ENCODE assay signal across 26 cellular contexts in the genomic region with DNA sequence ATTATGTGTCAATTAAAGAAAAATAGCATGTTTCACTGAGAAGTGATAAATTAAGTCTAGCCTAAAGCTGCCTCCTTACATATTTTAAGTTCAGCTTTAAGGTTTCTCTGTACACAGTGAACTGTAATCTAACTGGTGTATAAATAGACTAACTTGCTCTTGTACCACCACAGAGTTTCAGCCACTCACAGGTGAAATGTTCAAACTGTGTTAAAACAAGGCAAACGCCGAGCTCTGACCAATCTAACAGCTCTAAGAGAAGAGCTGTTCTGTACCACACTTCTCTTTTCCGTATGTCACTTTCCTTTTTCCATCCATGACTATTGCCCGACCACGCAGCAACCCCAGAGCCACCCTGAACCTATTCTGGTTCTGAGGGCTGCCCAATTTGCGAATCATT.
"Had no signal": no experiment of that assay in that cellular context is flagged by ENCODE, and none has a peak within 500 bp of the region (broad histone marks: within the 10 kb centered on the region; RNA-seq: fewer than 3 reads in every experiment).

No MANE protein-coding gene starts in this region.

- H3K9me3 ChIP-seq: breast epithelium, MG63 had no signal

- H3K4me1 ChIP-seq: breast epithelium had no signal

- DNase-seq: activated CD4-positive, alpha-beta T cell treated with anti-CD3 and anti-CD28 coated beads, Interleukin-2, amount 10 ng/mL, durations not matched to agents 24 days and 14 days; activated CD4-positive, alpha-beta T cell treated with anti-CD3 and anti-CD28 coated beads, Interleukin-2, amount 50 U/mL, for 48 hours; activated CD4-positive, CD25-positive, alpha-beta regulatory T cell treated with anti-CD3 and anti-CD28 coated beads, Interleukin-2, amount 50 U/mL, for 72 hours; activated CD8-positive, alpha-beta memory T cell treated with anti-CD3 and anti-CD28 coated beads, Interleukin-2, amount 10 ng/mL, durations not matched to agents 7 days and 5 days; activated effector memory CD4-positive, alpha-beta T cell treated with Interleukin-2 at 50 U/mL for 16 hours; activated naive CD4-positive, alpha-beta T cell; activated T-cell treated with anti-CD3 and anti-CD28 coated beads, Interleukin-2, amount 50 U/mL, for 24 hours; aorta; central memory CD4-positive, alpha-beta T cell; MG63; MV-4-11; NCI-H1092 treated with DMSO at 0.1 percent for 48 hours; NCI-H1417 treated with DMSO at 0.1 percent for 48 hours; NCI-H1694; NCI-H2029; NCI-H2107; NCI-H2171 treated with DMSO at 0.1 percent for 48 hours; NCI-H524; SIG-M5; T-helper 17 cell; T-helper 9 cell had no signal

- H3K36me3 Mint-ChIP-seq: activated CD8-positive, alpha-beta memory T cell treated with anti-CD3 and anti-CD28 coated beads, Interleukin-2, amount 10 ng/mL, durations not matched to agents 7 days and 5 days; activated naive CD4-positive, alpha-beta T cell treated with anti-CD3 and anti-CD28 coated beads, Interleukin-2, amount 50 U/mL, for 24 hours; WTC11 had no signal

- H3K27me3 ChIP-seq: breast epithelium, MG63 had no signal

- H3K27ac Mint-ChIP-seq: activated CD4-positive, alpha-beta T cell treated with anti-CD3 and anti-CD28 coated beads, Interleukin-2, amount 10 ng/mL, durations not matched to agents 24 days and 14 days; activated CD8-positive, alpha-beta memory T cell treated with anti-CD3 and anti-CD28 coated beads, Interleukin-2, amount 10 ng/mL, durations not matched to agents 7 days and 5 days; activated naive CD4-positive, alpha-beta T cell treated with anti-CD3 and anti-CD28 coated beads, Interleukin-2, amount 50 U/mL, for 24 hours; activated T-cell treated with anti-CD3 and anti-CD28 coated beads, Interleukin-2, amount 50 U/mL, for 24 hours; activated T-helper 1 cell treated with anti-CD3 and anti-CD28 coated beads, Interleukin-12 subunit alpha, Interleukin-12 subunit beta, Interleukin-2, Interleukin-4 antibody, amounts not matched to agents 30 ng/mL and 10 ng/mL and 1 ng/mL, durations not matched to agents 14 hours and 24 hours and 36 hours; T-helper 17 cell; WTC11 had no signal

- H3K36me3 ChIP-seq: breast epithelium, MG63 had no signal

- H3K4me1 Mint-ChIP-seq: activated CD4-positive, alpha-beta T cell treated with anti-CD3 and anti-CD28 coated beads, Interleukin-2, amount 10 ng/mL, durations not matched to agents 24 days and 14 days; activated CD8-positive, alpha-beta memory T cell treated with anti-CD3 and anti-CD28 coated beads, Interleukin-2, amount 10 ng/mL, durations not matched to agents 7 days and 5 days; activated naive CD4-positive, alpha-beta T cell treated with anti-CD3 and anti-CD28 coated beads, Interleukin-2, amount 50 U/mL, for 24 hours; T-helper 17 cell; WTC11 had no signal

- H3K27ac ChIP-seq: breast epithelium, coronary artery had no signal

- H3K4me3 ChIP-seq: breast epithelium, coronary artery, MG63 had no signal

- ATAC-seq: activated CD8-positive, alpha-beta memory T cell treated with anti-CD3 and anti-CD28 coated beads, Interleukin-2, amount 10 ng/mL, durations not matched to agents 7 days and 5 days; T-helper 17 cell; WTC11 had no signal

- H3K9me3 Mint-ChIP-seq: activated CD4-positive, alpha-beta T cell treated with anti-CD3 and anti-CD28 coated beads, Interleukin-2, amount 10 ng/mL, durations not matched to agents 24 days and 14 days; activated naive CD4-positive, alpha-beta T cell treated with anti-CD3 and anti-CD28 coated beads, Interleukin-2, amount 50 U/mL, for 24 hours; activated T-cell treated with anti-CD3 and anti-CD28 coated beads, Interleukin-2, amount 50 U/mL, for 24 hours; activated T-helper 1 cell treated with anti-CD3 and anti-CD28 coated beads, Interleukin-12 subunit alpha, Interleukin-12 subunit beta, Interleukin-2, Interleukin-4 antibody, amounts not matched to agents 30 ng/mL and 10 ng/mL and 1 ng/mL, durations not matched to agents 14 hours and 24 hours and 36 hours; WTC11 had no signal

- H3K4me3 Mint-ChIP-seq: activated CD4-positive, alpha-beta T cell treated with anti-CD3 and anti-CD28 coated beads, Interleukin-2, amount 10 ng/mL, durations not matched to agents 24 days and 14 days; activated CD8-positive, alpha-beta memory T cell treated with anti-CD3 and anti-CD28 coated beads, Interleukin-2, amount 10 ng/mL, durations not matched to agents 7 days and 5 days; activated naive CD4-positive, alpha-beta T cell treated with anti-CD3 and anti-CD28 coated beads, Interleukin-2, amount 50 U/mL, for 24 hours; activated T-cell treated with anti-CD3 and anti-CD28 coated beads, Interleukin-2, amount 50 U/mL, for 24 hours; activated T-helper 1 cell treated with anti-CD3 and anti-CD28 coated beads, Interleukin-12 subunit alpha, Interleukin-12 subunit beta, Interleukin-2, Interleukin-4 antibody, amounts not matched to agents 30 ng/mL and 10 ng/mL and 1 ng/mL, durations not matched to agents 14 hours and 24 hours and 36 hours; T-helper 17 cell; WTC11 had no signal
